In genomic region chr10:21355591-21356011, GRCh38 we compare ENCODE assay signal across 21 cellular contexts.
DNase-seq lines count a peak whose midpoint lies in the region; ATAC-seq, FAIRE-seq and TF ChIP-seq lines count a peak whose summit lies in the region.
"Had no signal": no experiment of that assay in that cellular context is flagged by ENCODE, and none has a peak within 500 bp of the region (broad histone marks: within the 10 kb centered on the region; RNA-seq: fewer than 3 reads in every experiment).

No MANE protein-coding gene starts in this region.

- H3K4me3 Mint-ChIP-seq in MCF 10A (ENCODE audit: unreplicated experiment) (no peak overlapping the region), astrocyte (ENCODE audit: unreplicated experiment) (no peak overlapping the region)
- no peak overlapping the region for H3K4me3 Mint-ChIP-seq in activated CD4-positive, alpha-beta T cell treated with anti-CD3 and anti-CD28 coated beads for 36 hours
- H3K4me3 Mint-ChIP-seq: memory B cell; naive thymus-derived CD4-positive, alpha-beta T cell had no signal

- no peak overlapping the region for H3K27ac ChIP-seq in breast epithelium
- no peak overlapping the region for H3K27ac ChIP-seq in astrocyte (ENCODE audit: low read depth, low read length)
- H3K27ac ChIP-seq: 22Rv1, transverse colon had no signal

- no peaks in the 10 kb centered on the region for H3K9me3 Mint-ChIP-seq in MCF 10A (ENCODE audit: unreplicated experiment)
- H3K9me3 Mint-ChIP-seq in astrocyte (ENCODE audit: unreplicated experiment): no peaks in the 10 kb centered on the region
- H3K9me3 Mint-ChIP-seq in activated CD4-positive, alpha-beta T cell treated with anti-CD3 and anti-CD28 coated beads for 36 hours (ENCODE audit: low read depth): no peaks in the 10 kb centered on the region

- H3K36me3 Mint-ChIP-seq in MCF 10A (ENCODE audit: insufficient read depth, unreplicated experiment) (no peaks in the 10 kb centered on the region), astrocyte (ENCODE audit: low read depth, unreplicated experiment) (no peaks in the 10 kb centered on the region)
- no peaks in the 10 kb centered on the region for H3K36me3 Mint-ChIP-seq in activated CD4-positive, alpha-beta T cell treated with anti-CD3 and anti-CD28 coated beads for 36 hours (ENCODE audit: low read depth)
- H3K36me3 Mint-ChIP-seq: memory B cell; naive thymus-derived CD4-positive, alpha-beta T cell had no signal

- TF ChIP-seq CTCF in MCF 10A (IDR thresholded peaks at IDR 0.05; ENCODE audit: unreplicated experiment): no peak
- TF ChIP-seq CTCF in breast epithelium (IDR thresholded peaks at IDR 0.05): no peak
- no peak for TF ChIP-seq CTCF in astrocyte (IDR thresholded peaks at IDR 0.05; ENCODE audit: insufficient read depth, low read depth, low read length)

- no peaks in the 10 kb centered on the region for H3K27me3 Mint-ChIP-seq in MCF 10A (ENCODE audit: insufficient read depth, unreplicated experiment)
- H3K27me3 Mint-ChIP-seq in astrocyte (ENCODE audit: low read depth, unreplicated experiment): no peaks in the 10 kb centered on the region
- H3K27me3 Mint-ChIP-seq in activated CD4-positive, alpha-beta T cell treated with anti-CD3 and anti-CD28 coated beads for 36 hours: no peaks in the 10 kb centered on the region
- H3K27me3 Mint-ChIP-seq: memory B cell had no signal

- H3K4me3 ChIP-seq in breast epithelium (no peak overlapping the region), astrocyte (ENCODE audit: insufficient read depth, low read depth, low read length) (no peak overlapping the region)
- H3K4me3 ChIP-seq: HAP-1, transverse colon had no signal

- intact Hi-C loops in MCF 10A (cut with micrococcal nuclease) (no loop called here), breast epithelium (cut with DNase I; ENCODE audit: low total_unique reads) (no loop called here), left ventricle myocardium superior (cut with micrococcal nuclease) (no loop called here)
- intact Hi-C loops in activated CD4-positive, alpha-beta T cell treated with anti-CD3 and anti-CD28 coated beads for 36 hours (cut with DNase I, micrococcal nuclease): no loop called here

- peaks cover 15% of the 10 kb centered on the region for H3K4me1 Mint-ChIP-seq in MCF 10A (ENCODE audit: insufficient read depth, unreplicated experiment)
- peaks cover 7% of the 10 kb centered on the region for H3K4me1 Mint-ChIP-seq in astrocyte (ENCODE audit: low read depth, unreplicated experiment)
- H3K4me1 Mint-ChIP-seq in activated CD4-positive, alpha-beta T cell treated with anti-CD3 and anti-CD28 coated beads for 36 hours: no peaks in the 10 kb centered on the region
- H3K4me1 Mint-ChIP-seq: memory B cell had no signal

- no peak for ATAC-seq in left ventricle myocardium superior
- ATAC-seq in activated CD4-positive, alpha-beta T cell treated with anti-CD3 and anti-CD28 coated beads for 36 hours: no peak
- ATAC-seq: naive thymus-derived CD4-positive, alpha-beta T cell had no signal

- H3K4me1 ChIP-seq in breast epithelium: no peaks in the 10 kb centered on the region
- peaks cover under 1% of the 10 kb centered on the region for H3K4me1 ChIP-seq in astrocyte (ENCODE audit: insufficient read depth, low read length)
- H3K4me1 ChIP-seq: HAP-1 had no signal

- no TSS peak for BruUV-seq in MCF 10A (replicated peaks; lab: Mats Ljungman, UMichigan)

- no peaks in the 10 kb centered on the region for H3K79me2 ChIP-seq in astrocyte (ENCODE audit: insufficient read depth, low read length)

- H3K9ac ChIP-seq in astrocyte (ENCODE audit: low read length): no peak overlapping the region

- H3K36me3 ChIP-seq in breast epithelium (no peaks in the 10 kb centered on the region), astrocyte (ENCODE audit: insufficient read depth, low read length) (no peaks in the 10 kb centered on the region)
- H3K36me3 ChIP-seq: HAP-1, transverse colon had no signal

- H2AFZ ChIP-seq in astrocyte (ENCODE audit: low read depth, low read length): no peak overlapping the region

- H3K27me3 ChIP-seq in breast epithelium (no peaks in the 10 kb centered on the region), astrocyte (ENCODE audit: insufficient read depth, low read length) (no peaks in the 10 kb centered on the region)
- H3K27me3 ChIP-seq: transverse colon had no signal

- H3K27ac Mint-ChIP-seq in MCF 10A (ENCODE audit: low read depth, unreplicated experiment): peak overlapping the region; percentile 4
- H3K27ac Mint-ChIP-seq in astrocyte (ENCODE audit: unreplicated experiment): no peak overlapping the region
- H3K27ac Mint-ChIP-seq in activated CD4-positive, alpha-beta T cell treated with anti-CD3 and anti-CD28 coated beads for 36 hours: no peak overlapping the region
- H3K27ac Mint-ChIP-seq: memory B cell; naive thymus-derived CD4-positive, alpha-beta T cell had no signal

- no peak for FAIRE-seq in astrocyte (lab: Jason Lieb, UNC)

- H3K9me3 ChIP-seq in breast epithelium (no peaks in the 10 kb centered on the region), astrocyte (ENCODE audit: insufficient read depth, low read depth, low read length) (no peaks in the 10 kb centered on the region)
- H3K9me3 ChIP-seq: HAP-1, transverse colon had no signal

- DNase-seq in MCF 10A (ENCODE audit: unreplicated experiment) (peak; percentile 31), breast epithelium (ENCODE audit: low spot score in 2 of 2) (no peak), astrocyte (ENCODE audit: low read depth) (peak; percentile 80), iris pigment epithelial cell (ENCODE audit: low read depth) (peak; percentile 68), 8988T (no peak), NCI-H128 (lab: John Stamatoyannopoulos, UW; ENCODE audit: unreplicated experiment) (no peak), left ventricle myocardium superior (no peak)
- no peak for DNase-seq in activated CD4-positive, alpha-beta T cell treated with anti-CD3 and anti-CD28 coated beads for 36 hours
- DNase-seq: activated CD4-positive, alpha-beta T cell treated with anti-CD3 and anti-CD28 coated beads, Interleukin-2, amount 50 U/mL, for 4 hours; activated gamma-delta T cell; Calu3; naive thymus-derived CD4-positive, alpha-beta T cell; NCI-H187; NCI-H446 treated with DMSO at 0.1 percent for 48 hours; SHP77; stimulated activated CD4-positive, alpha-beta T cell treated with anti-CD3 and anti-CD28 coated beads, Interleukin-2, amount 100 ng/mL, for 24 hours; stimulated activated naive CD4-positive, alpha-beta T cell treated with Interleukin-2 at 50 U/mL for 16 hours; transverse colon had no signal

- no peaks in the 10 kb centered on the region for H4K20me1 ChIP-seq in astrocyte (ENCODE audit: insufficient read depth, low read length)

- TF ChIP-seq POLR2A in breast epithelium (IDR thresholded peaks at IDR 0.05): no peak

- POLR2A ChIA-PET in MCF 10A (lab: Yijun Ruan, JAX): interaction anchor here (0.6 to 2.8 kb wide), 11 partner anchors 9 to 142 kb away, joined by 3 to 13 read pairs (median 4); no protein-coding TSS in a partner anchor
- POLR2A ChIA-PET in activated CD4-positive, alpha-beta T cell treated with anti-CD3 and anti-CD28 coated beads for 36 hours (lab: Charles Lee): no interaction called here

- CTCF ChIA-PET in MCF 10A (lab: Yijun Ruan, JAX): interaction anchor here (1.3 to 2.7 kb wide), 4 partner anchors 8 to 77 kb away, joined by 3 to 11 read pairs (median 8); no protein-coding TSS in a partner anchor
- CTCF ChIA-PET in activated CD4-positive, alpha-beta T cell treated with anti-CD3 and anti-CD28 coated beads for 36 hours (lab: Charles Lee): no interaction called here

- H3K4me2 ChIP-seq in astrocyte (ENCODE audit: low read length): peak overlapping the region; percentile 37

Comparison
In these comparisons a context has a peak if more than half of its experiments do, and no peak if none do; other contexts are left out.
1. DNase-seq: peak in MCF 10A (single experiment), astrocyte (single experiment) and iris pigment epithelial cell (single experiment); none in breast epithelium (0 of 2), 8988T (single experiment), NCI-H128 (single experiment), left ventricle myocardium superior (single experiment) and activated CD4-positive, alpha-beta T cell treated with anti-CD3 and anti-CD28 coated beads for 36 hours (single experiment).